9 cellular contexts compared by ENCODE assay signal in genomic region chr13:99218545-99218944, GRCh38. TPM values are rescaled to one million over a fixed set of nuclear protein-coding genes. Genes with fewer than 3 reads are reported as not detected.
A peak's percentile ranks its signal among the peaks of the same experiment; 100 is the strongest.
DNase-seq lines count a peak whose midpoint lies in the region; ATAC-seq and TF ChIP-seq lines count a peak whose summit lies in the region.
"Had no signal": no experiment of that assay in that cellular context is flagged by ENCODE, and none has a peak within 500 bp of the region (broad histone marks: within the 10 kb centered on the region; RNA-seq: fewer than 3 reads in every experiment).

No MANE protein-coding gene starts in this region.

- H3K4me3 ChIP-seq in right cardiac atrium (ENCODE audit: low read length) (no peak overlapping the region), stomach (no peak overlapping the region), H7 (ENCODE audit: insufficient read depth, low read depth, low read length) (no peak overlapping the region)

- H3K27ac ChIP-seq in right cardiac atrium (ENCODE audit: low read length) (peak overlapping the region; percentile 15), stomach (peak overlapping the region in 2 of 5 donors; percentile 42 to 53)

- peak overlapping the region; percentile 66 for H3K4me3 Mint-ChIP-seq in activated naive CD8-positive, alpha-beta T cell treated with anti-CD3 and anti-CD28 coated beads for 36 hours

- 17% methylated on average over 6 of the region's 6 CpGs for WGBS in right cardiac atrium
- 9 to 25% (median 22%) methylated on average over 6 of the region's 6 CpGs for WGBS in stomach, 5 donors

- H3K9me3 Mint-ChIP-seq in activated naive CD8-positive, alpha-beta T cell treated with anti-CD3 and anti-CD28 coated beads for 36 hours = peaks cover 5% of the 10 kb centered on the region

- TF ChIP-seq CTCF in stomach (IDR thresholded peaks at IDR 0.05) = no peak

- TF ChIP-seq EP300 in stomach (IDR thresholded peaks at IDR 0.05) = no peak

- H3K4me1 Mint-ChIP-seq in activated naive CD8-positive, alpha-beta T cell treated with anti-CD3 and anti-CD28 coated beads for 36 hours = peaks cover 87% of the 10 kb centered on the region

- peak overlapping the region; percentile 94 for H3K27ac Mint-ChIP-seq in activated naive CD8-positive, alpha-beta T cell treated with anti-CD3 and anti-CD28 coated beads for 36 hours

- peak; percentile 55 for DNase-seq in activated CD8-positive, alpha-beta memory T cell treated with anti-CD3 and anti-CD28 coated beads for 24 hours
- DNase-seq in activated CD8-positive, alpha-beta memory T cell treated with anti-CD3 and anti-CD28 coated beads, Interleukin-2, amount 50 U/mL, for 4 hours = no peak
- DNase-seq in activated naive CD8-positive, alpha-beta T cell treated with anti-CD3 and anti-CD28 coated beads for 36 hours = no peak
- peak; percentile 63 to 90 (median 86) for DNase-seq in right cardiac atrium
- DNase-seq in stomach = peak; percentile 96
- no peak for DNase-seq in H7

- TF ChIP-seq POLR2A in stomach (IDR thresholded peaks at IDR 0.05) = no peak

- H3K36me3 ChIP-seq in stomach (peaks cover 0 to 6% (median 2%) of the 10 kb centered on the region in 4 donors), H7 (replicated peaks; ENCODE audit: control insufficient read depth, insufficient read depth, low read length) (no peaks in the 10 kb centered on the region)

- peak; percentile 75 to 86 for ATAC-seq in right cardiac atrium
- no peak for ATAC-seq in GM18858 (IDR thresholded peaks at IDR 0.05; ENCODE audit: unreplicated experiment)
- ATAC-seq in GM19452 (IDR thresholded peaks at IDR 0.05; ENCODE audit: unreplicated experiment) = no peak

- H3K27me3 Mint-ChIP-seq in activated naive CD8-positive, alpha-beta T cell treated with anti-CD3 and anti-CD28 coated beads for 36 hours = no peaks in the 10 kb centered on the region

- intact Hi-C loops in right cardiac atrium (cut with DNase I) = no loop called here
- intact Hi-C loops in stomach (cut with DNase I; ENCODE audit: low total_unique reads) = no loop called here

- H3K27me3 ChIP-seq in right cardiac atrium (ENCODE audit: control insufficient read depth, insufficient read depth) = no peaks in the 10 kb centered on the region
- no peaks in the 10 kb centered on the region for H3K27me3 ChIP-seq in stomach
- no peaks in the 10 kb centered on the region for H3K27me3 ChIP-seq in H7 (ENCODE audit: control insufficient read depth, insufficient read depth, low read length)

- peaks cover 34% of the 10 kb centered on the region for H3K36me3 Mint-ChIP-seq in activated naive CD8-positive, alpha-beta T cell treated with anti-CD3 and anti-CD28 coated beads for 36 hours

- H3K9me3 ChIP-seq in right cardiac atrium (ENCODE audit: control insufficient read depth, low read length) (no peaks in the 10 kb centered on the region), stomach (no peaks in the 10 kb centered on the region)

- H3K4me1 ChIP-seq in right cardiac atrium (ENCODE audit: control insufficient read depth, insufficient read depth, low read length) (peaks cover 18% of the 10 kb centered on the region), stomach (peaks cover 11 to 69% (median 46%) of the 10 kb centered on the region in 4 donors)

RNA-seq across cellular contexts. Expression of gene UBAC2, which starts 17.9 kb away (rescaled TPM):
- total RNA-seq in activated naive CD8-positive, alpha-beta T cell treated with anti-CD3 and anti-CD28 coated beads for 36 hours = 10 to 100 TPM; 56.0 to 59.0 TPM
- 10 to 100 TPM; 41.7 to 52.2 (median 48.3) TPM for total RNA-seq in right cardiac atrium
- 47.5 TPM for polyA plus RNA-seq in right cardiac atrium
- total RNA-seq in stomach = 10 to 100 TPM; 18.1 to 68.8 (median 35.1) TPM
- polyA plus RNA-seq in stomach = 10 to 100 TPM; 37.3 to 53.7 (median 42.9) TPM
- total RNA-seq in H7 (2014; rRNA removed; shearing (Covaris generic)) = 56.9 and 67.4 TPM in 2 replicates

RNA-seq across cellular contexts. Expression of gene GPR18, which starts 39.6 kb away (rescaled TPM):
- total RNA-seq in activated naive CD8-positive, alpha-beta T cell treated with anti-CD3 and anti-CD28 coated beads for 36 hours = 10 to 100 TPM; 16.9 to 17.6 TPM
- total RNA-seq in right cardiac atrium = under 1 TPM in 2 of 4 donors, not detected in 2; 0.21 to 0.37 TPM
- not detected for polyA plus RNA-seq in right cardiac atrium
- not detected for total RNA-seq in stomach
- polyA plus RNA-seq in stomach = under 1 TPM in 2 of 3 donors, not detected in 1; 0.68 to 0.76 TPM
- 0.10 TPM in 1 of 2 replicates, not detected in the other for total RNA-seq in H7 (2014; rRNA removed; shearing (Covaris generic))
- polyA plus RNA-seq: AG04450 had no signal

Comparison
In these comparisons a context has a peak if more than half of its experiments do, and no peak if none do; other contexts are left out.
1. DNase-seq: peak in activated CD8-positive, alpha-beta memory T cell treated with anti-CD3 and anti-CD28 coated beads for 24 hours (single experiment), right cardiac atrium (3 of 3) and stomach (single experiment); none in activated CD8-positive, alpha-beta memory T cell treated with anti-CD3 and anti-CD28 coated beads, Interleukin-2, amount 50 U/mL, for 4 hours (single experiment), activated naive CD8-positive, alpha-beta T cell treated with anti-CD3 and anti-CD28 coated beads for 36 hours (single experiment) and H7 (single experiment).
2. ATAC-seq: peak in right cardiac atrium (2 of 2); none in GM18858 (single experiment) and GM19452 (single experiment).
3. RNA of gene GPR18, which starts 39.6 kb away (total RNA-seq): 16.9 to 17.6 TPM in activated naive CD8-positive, alpha-beta T cell treated with anti-CD3 and anti-CD28 coated beads for 36 hours; 0.21 to 0.37 TPM in right cardiac atrium, 0.10 TPM in H7 and not detected in stomach; every median in the first group is over 10 times any median in the second.